ENCODE assay signal across 15 cellular contexts in genomic region chr12:46489951-46490388, GRCh38.
DNase-seq lines count a peak whose midpoint lies in the region; ATAC-seq and TF ChIP-seq lines count a peak whose summit lies in the region.
"Had no signal": no experiment of that assay in that cellular context is flagged by ENCODE, and none has a peak within 500 bp of the region (broad histone marks: within the 10 kb centered on the region; RNA-seq: fewer than 3 reads in every experiment).

No MANE protein-coding gene starts in this region.

- intact Hi-C loops in HCT116 (cut with micrococcal nuclease), result loop anchor here (5.0 kb wide), 3 partner anchors 58 to 118 kb away; partner anchors contain the start of gene SLC38A2
- intact Hi-C loops in left cardiac atrium (cut with DNase I), result no loop called here
- intact Hi-C loops in gastrocnemius medialis (cut with DNase I; ENCODE audit: low total_unique reads), result no loop called here
- intact Hi-C loops in naive thymus-derived CD4-positive, alpha-beta T cell (cut with micrococcal nuclease), result no loop called here

- CTCF ChIA-PET in HCT116 (lab: Charles Lee), result no interaction called here
- CTCF ChIA-PET in naive thymus-derived CD4-positive, alpha-beta T cell (lab: Charles Lee), result no interaction called here

- POLR2A ChIA-PET in HCT116 (lab: Charles Lee), result interaction anchor here (1.0 kb wide), 1 partner anchor 34 kb away, joined by 3 read pairs; no protein-coding TSS in a partner anchor
- POLR2A ChIA-PET in naive thymus-derived CD4-positive, alpha-beta T cell (lab: Charles Lee), result interaction anchor here (1.0 kb wide), 1 partner anchor 119 kb away, joined by 4 read pairs; no protein-coding TSS in a partner anchor

- TF ChIP-seq POLR2A in HCT116 (IDR thresholded peaks at IDR 0.05; ENCODE audit: borderline replicate concordance, extremely low read depth, insufficient read depth, insufficient read length), result no peak
- no peak for TF ChIP-seq POLR2A in gastrocnemius medialis (IDR thresholded peaks at IDR 0.05)

- no peak overlapping the region for H3K27ac Mint-ChIP-seq in naive thymus-derived CD4-positive, alpha-beta T cell
- H3K27ac Mint-ChIP-seq: stimulated activated effector memory CD8-positive, alpha-beta T cell treated with anti-CD3 and anti-CD28 coated beads, Interleukin-12 subunit alpha, Interleukin-12 subunit beta, amount 100 ng/mL, for 72 hours had no signal

- peaks cover 0 to 7% (median 0%) of the 10 kb centered on the region in 11 donors for H3K9me3 Mint-ChIP-seq in naive thymus-derived CD4-positive, alpha-beta T cell
- H3K9me3 Mint-ChIP-seq: stimulated activated effector memory CD8-positive, alpha-beta T cell treated with anti-CD3 and anti-CD28 coated beads, Interleukin-12 subunit alpha, Interleukin-12 subunit beta, amount 100 ng/mL, for 72 hours had no signal

- H2AFZ ChIP-seq in HCT116 (ENCODE audit: low read depth, low read length, poor library complexity, severe bottlenecking), result no peak overlapping the region

- WGBS in adipose tissue, 3 donors, result 54 to 74% (median 67%) methylated on average over 5 of the region's 5 CpGs

- TF ChIP-seq CTCF in HCT116 (IDR thresholded peaks at IDR 0.05 in 2 of 3, conservative IDR thresholded peaks at IDR 0.05 in 1 of 3; ENCODE audit: borderline replicate concordance in 1 of 3, insufficient read depth in 1 of 3, low read depth in 2 of 3, low read length in 2 of 3), result no peak
- no peak for TF ChIP-seq CTCF in gastrocnemius medialis (IDR thresholded peaks at IDR 0.05 in 4 of 5, conservative IDR thresholded peaks at IDR 0.05 in 1 of 5)

- no peaks in the 10 kb centered on the region for H3K36me3 ChIP-seq in HCT116 (ENCODE audit: control insufficient read depth in 1 of 2, insufficient read depth in 2 of 2, low read length in 2 of 2)
- no peaks in the 10 kb centered on the region for H3K36me3 ChIP-seq in gastrocnemius medialis
- no peaks in the 10 kb centered on the region for H3K36me3 ChIP-seq in naive thymus-derived CD4-positive, alpha-beta T cell (ENCODE audit: control insufficient read depth in 2 of 3, insufficient read depth in 3 of 3, low read length in 3 of 3)
- H3K36me3 ChIP-seq: BLaER1 had no signal

- peak; percentile 41; the same call in 1 of the 2 replicates for TF ChIP-seq RAD21 in HCT116 (IDR thresholded peaks at IDR 0.05; ENCODE audit: low read depth)

- no peaks in the 10 kb centered on the region for H4K20me1 ChIP-seq in HCT116 (ENCODE audit: insufficient read depth)
- H4K20me1 ChIP-seq: BLaER1 had no signal

- BruUV-seq in HCT116 (replicated peaks; lab: Mats Ljungman, UMichigan), result no TSS peak

- peak overlapping the region; percentile 38 for H3K4me2 ChIP-seq in HCT116 (ENCODE audit: low read length)
- H3K4me2 ChIP-seq: BLaER1, KMS-11 had no signal

- DNase-seq in HCT116 (ENCODE audit: low read depth, low spot score), result peak; percentile 93
- no peak for DNase-seq in left cardiac atrium
- peak in 1 of 2 donors; percentile 19 for DNase-seq in gastrocnemius medialis
- no peak for DNase-seq in naive thymus-derived CD4-positive, alpha-beta T cell
- DNase-seq in HuH-7 (ENCODE audit: low spot score), result no peak
- no peak for DNase-seq in T-helper 9 cell
- DNase-seq: activated effector memory CD4-positive, alpha-beta T cell treated with anti-CD3 and anti-CD28 coated beads, Interleukin-2, amount 50 U/mL, for 16 hours; dorsolateral prefrontal cortex; NCI-H1436 treated with DMSO at 0.1 percent for 48 hours; NCI-H524 had no signal

- H3K9me3 ChIP-seq in HCT116 (ENCODE audit: control insufficient read depth in 1 of 2, insufficient read depth in 1 of 2, low read depth in 1 of 2, low read length in 2 of 2) (no peaks in the 10 kb centered on the region), gastrocnemius medialis (no peaks in the 10 kb centered on the region)
- H3K9me3 ChIP-seq in naive thymus-derived CD4-positive, alpha-beta T cell (ENCODE audit: control insufficient read depth in 2 of 3, low read length in 3 of 3), result no peaks in the 10 kb centered on the region
- H3K9me3 ChIP-seq: BLaER1 had no signal

- H3K27me3 ChIP-seq in HCT116 (ENCODE audit: insufficient read depth, low read length) (no peaks in the 10 kb centered on the region), gastrocnemius medialis (no peaks in the 10 kb centered on the region)
- H3K27me3 ChIP-seq in naive thymus-derived CD4-positive, alpha-beta T cell (ENCODE audit: control insufficient read depth in 2 of 2, insufficient read depth in 2 of 2, low read length in 2 of 2), result no peaks in the 10 kb centered on the region
- H3K27me3 ChIP-seq: BLaER1, dorsolateral prefrontal cortex had no signal

- no peak overlapping the region for H3K4me3 Mint-ChIP-seq in naive thymus-derived CD4-positive, alpha-beta T cell
- H3K4me3 Mint-ChIP-seq: stimulated activated effector memory CD8-positive, alpha-beta T cell treated with anti-CD3 and anti-CD28 coated beads, Interleukin-12 subunit alpha, Interleukin-12 subunit beta, amount 100 ng/mL, for 72 hours had no signal

- ATAC-seq in HCT116 (peak; percentile 77), left cardiac atrium (peak; percentile 6 to 50), gastrocnemius medialis (no peak), HG03354 (IDR thresholded peaks at IDR 0.05; ENCODE audit: poor library complexity, severe bottlenecking, unreplicated experiment) (no peak)
- no peak for ATAC-seq in naive thymus-derived CD4-positive, alpha-beta T cell
- ATAC-seq: stimulated activated effector memory CD8-positive, alpha-beta T cell treated with anti-CD3 and anti-CD28 coated beads, Interleukin-12 subunit alpha, Interleukin-12 subunit beta, amount 100 ng/mL, for 72 hours had no signal

- peaks cover 0 to 30% (median 5%) of the 10 kb centered on the region in 5 donors for H3K36me3 Mint-ChIP-seq in naive thymus-derived CD4-positive, alpha-beta T cell
- H3K36me3 Mint-ChIP-seq: stimulated activated effector memory CD8-positive, alpha-beta T cell treated with anti-CD3 and anti-CD28 coated beads, Interleukin-12 subunit alpha, Interleukin-12 subunit beta, amount 100 ng/mL, for 72 hours had no signal

- in situ Hi-C loops in gastrocnemius medialis (cut with MboI; ENCODE audit: low sequenced_read_pairs in 4 of 4), result no loop called here

- peak overlapping the region; percentile 23 for H3K9ac ChIP-seq in HCT116 (ENCODE audit: low read length)
- H3K9ac ChIP-seq: BLaER1, KMS-11 had no signal

- H3K79me2 ChIP-seq in HCT116 (ENCODE audit: insufficient read depth, low read length), result no peaks in the 10 kb centered on the region; the same call in 1 of the 2 replicates

- RAD21 ChIA-PET in HCT116 (lab: Charles Lee; ENCODE audit: low non-redundant PET in 1 of 2, low total read pairs in 2 of 2, uncharacterized antibody in 2 of 2, unreplicated experiment in 2 of 2), result no interaction called here

- H3K27me3 Mint-ChIP-seq in naive thymus-derived CD4-positive, alpha-beta T cell, result no peaks in the 10 kb centered on the region

- no peaks in the 10 kb centered on the region for H3K9me2 ChIP-seq in HCT116 (ENCODE audit: insufficient read depth)

- H3K4me1 Mint-ChIP-seq in naive thymus-derived CD4-positive, alpha-beta T cell, result peaks cover 0 to 2% (median 0%) of the 10 kb centered on the region in 7 donors
- H3K4me1 Mint-ChIP-seq: stimulated activated effector memory CD8-positive, alpha-beta T cell treated with anti-CD3 and anti-CD28 coated beads, Interleukin-12 subunit alpha, Interleukin-12 subunit beta, amount 100 ng/mL, for 72 hours had no signal

- H3K4me1 ChIP-seq in HCT116 (ENCODE audit: control insufficient read depth in 1 of 2, insufficient read depth in 2 of 2, low read length in 2 of 2) (peaks cover 64 to 86% of the 10 kb centered on the region in 2 experiments), gastrocnemius medialis (peaks cover 34 to 38% of the 10 kb centered on the region in 2 donors)
- no peaks in the 10 kb centered on the region for H3K4me1 ChIP-seq in naive thymus-derived CD4-positive, alpha-beta T cell (ENCODE audit: control insufficient read depth in 2 of 2, insufficient read depth in 2 of 2, low read length in 2 of 2)

- H3K4me3 ChIP-seq in HCT116 (replicated peaks in 1 of 2; ENCODE audit: low read depth in 1 of 2, low read length in 2 of 2), result no peak overlapping the region
- H3K4me3 ChIP-seq in gastrocnemius medialis, result no peak overlapping the region
- H3K4me3 ChIP-seq in naive thymus-derived CD4-positive, alpha-beta T cell (ENCODE audit: low read length), result no peak overlapping the region
- H3K4me3 ChIP-seq: BLaER1, dorsolateral prefrontal cortex had no signal

- H3K27ac ChIP-seq in HCT116 (ENCODE audit: low read depth, low read length) (peak overlapping the region; percentile 73), adipose tissue (ENCODE audit: low read depth, low read length) (peak overlapping the region; percentile 80), gastrocnemius medialis (peak overlapping the region in 3 of 4 donors; percentile 2 to 47 (median 32))
- H3K27ac ChIP-seq in naive thymus-derived CD4-positive, alpha-beta T cell (ENCODE audit: low read depth, low read length), result no peak overlapping the region
- H3K27ac ChIP-seq: BLaER1, KMS-11 had no signal

TF ChIP-seq in HCT116, 20 proteins besides CTCF, POLR2A, EP300 and RAD21 (continues in another document):
- TF ChIP-seq ZBTB33 (IDR thresholded peaks at IDR 0.05; ENCODE audit: extremely low read depth, insufficient replicate concordance, low read length) (no peak), EZH2 (IDR thresholded peaks at IDR 0.05) (no peak), FOSL1 (IDR thresholded peaks at IDR 0.05; ENCODE audit: low read depth) (no peak; the same call in 1 of the 2 replicates), ZNF274 (IDR thresholded peaks at IDR 0.05; ENCODE audit: low read depth, low read length) (no peak), SIN3A (IDR thresholded peaks at IDR 0.05; ENCODE audit: low read depth) (peak; percentile 48; the same call in 1 of the 2 replicates), SP1 (IDR thresholded peaks at IDR 0.05; ENCODE audit: low read depth) (peak; percentile 82)

Comparison
In these comparisons a context has a peak if more than half of its experiments do, and no peak if none do; other contexts are left out.
1. ATAC-seq: peak in HCT116 (single experiment) and left cardiac atrium (2 of 2); none in gastrocnemius medialis (0 of 2), naive thymus-derived CD4-positive, alpha-beta T cell (single experiment) and HG03354 (single experiment).